17 cellular contexts compared by ENCODE assay signal in the genomic region with DNA sequence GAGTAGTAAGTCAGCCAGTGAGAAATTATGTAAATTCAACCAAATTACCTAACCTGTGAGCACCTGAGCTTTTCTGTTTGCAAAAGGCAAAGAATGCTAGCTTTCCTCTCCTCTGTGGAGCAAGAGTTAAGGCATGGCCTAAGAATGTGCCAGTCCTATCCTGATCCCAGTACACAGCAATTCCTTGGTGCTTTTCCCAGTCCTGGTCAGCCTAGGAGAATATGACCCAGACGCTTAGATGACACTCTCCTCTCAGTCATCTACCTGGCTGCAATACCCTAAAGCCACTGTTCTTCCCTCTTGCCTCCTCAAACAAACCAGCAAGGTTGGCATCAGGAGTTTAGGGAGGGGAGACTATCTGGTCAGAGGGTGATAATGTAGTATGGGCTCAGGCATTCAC. TPM values are rescaled to one million over a fixed set of nuclear protein-coding genes. Genes with fewer than 3 reads are reported as not detected.
DNase-seq lines count a peak whose midpoint lies in the region; ATAC-seq and TF ChIP-seq lines count a peak whose summit lies in the region.
"Had no signal": no experiment of that assay in that cellular context is flagged by ENCODE, and none has a peak within 500 bp of the region (broad histone marks: within the 10 kb centered on the region; RNA-seq: fewer than 3 reads in every experiment).

No MANE protein-coding gene starts in this region.

- H3K27me3 Mint-ChIP-seq in Caco-2 (ENCODE audit: insufficient read depth, unreplicated experiment) (no peaks in the 10 kb centered on the region), activated B cell treated with CpG ODN at 0.5 μM for 24 hours (no peaks in the 10 kb centered on the region)

- no peak overlapping the region for H2AFZ ChIP-seq in smooth muscle cell (ENCODE audit: low read depth)

- H3K9ac ChIP-seq in iPS-15b (ENCODE audit: low read depth, low read length): no peak overlapping the region
- H3K9ac ChIP-seq in smooth muscle cell (ENCODE audit: low read depth): peak overlapping the region; percentile 24

- BruUV-seq in Caco-2 (replicated peaks; lab: Mats Ljungman, UMichigan): no TSS peak

- no peaks in the 10 kb centered on the region; the same call in 1 of the 2 replicates for H3K36me3 ChIP-seq in Caco-2 (ENCODE audit: control insufficient read depth, insufficient read depth, low read length)
- H3K36me3 ChIP-seq in iPS-15b (ENCODE audit: control insufficient read depth, insufficient read depth, low read length): peaks cover 3% of the 10 kb centered on the region
- no peaks in the 10 kb centered on the region for H3K36me3 ChIP-seq in smooth muscle cell (ENCODE audit: low read depth)
- no peaks in the 10 kb centered on the region for H3K36me3 ChIP-seq in adrenal gland (replicated peaks in 1 of 2)

- H3K9me3 ChIP-seq in Caco-2 (no peaks in the 10 kb centered on the region), iPS-15b (ENCODE audit: control insufficient read depth, insufficient read depth, low read length) (no peaks in the 10 kb centered on the region), smooth muscle cell (replicated peaks; ENCODE audit: low read depth) (no peaks in the 10 kb centered on the region), adrenal gland (replicated peaks in 1 of 3) (no peaks in the 10 kb centered on the region)

- H3K27ac ChIP-seq in smooth muscle cell (ENCODE audit: low read depth) (peak overlapping the region; percentile 42), adrenal gland (no peak overlapping the region)

- TF ChIP-seq CTCF in Caco-2 (IDR thresholded peaks at IDR 0.05; ENCODE audit: insufficient read depth in 1 of 2, low read depth in 1 of 2, low read length in 1 of 2, severe bottlenecking in 1 of 2, unreplicated experiment in 1 of 2): no peak
- TF ChIP-seq CTCF in activated B cell treated with CpG ODN at 0.5 μM for 24 hours (IDR thresholded peaks at IDR 0.05): no peak
- TF ChIP-seq CTCF in smooth muscle cell (IDR thresholded peaks at IDR 0.05; ENCODE audit: borderline replicate concordance, insufficient read depth, poor library complexity, severe bottlenecking): no peak
- no peak for TF ChIP-seq CTCF in adrenal gland (IDR thresholded peaks at IDR 0.05)

- H3K27me3 ChIP-seq in Caco-2 (replicated peaks; ENCODE audit: control insufficient read depth, insufficient read depth, low read length) (no peaks in the 10 kb centered on the region), iPS-15b (ENCODE audit: control insufficient read depth, insufficient read depth, low read length) (no peaks in the 10 kb centered on the region), smooth muscle cell (ENCODE audit: low read depth) (no peaks in the 10 kb centered on the region), adrenal gland (no peaks in the 10 kb centered on the region)

- ATAC-seq in activated B cell treated with CpG ODN at 0.5 μM for 24 hours (ENCODE audit: low read depth): no peak
- no peak for ATAC-seq in GM18907 (IDR thresholded peaks at IDR 0.05; ENCODE audit: unreplicated experiment)
- no peak for ATAC-seq in HG02642 (IDR thresholded peaks at IDR 0.05; ENCODE audit: poor library complexity, unreplicated experiment)
- ATAC-seq: effector memory CD8-positive, alpha-beta T cell; naive thymus-derived CD8-positive, alpha-beta T cell had no signal

- H3K4me3 ChIP-seq in Caco-2 (ENCODE audit: low read depth, low read length) (no peak overlapping the region), iPS-15b (ENCODE audit: low read depth, low read length) (peak overlapping the region; percentile 28), smooth muscle cell (no peak overlapping the region), adrenal gland (no peak overlapping the region)

- peaks cover 21% of the 10 kb centered on the region for H3F3A ChIP-seq in smooth muscle cell (ENCODE audit: low read depth)

- H3K9me3 Mint-ChIP-seq in Caco-2 (ENCODE audit: unreplicated experiment) (no peaks in the 10 kb centered on the region), activated B cell treated with CpG ODN at 0.5 μM for 24 hours (no peaks in the 10 kb centered on the region)
- H3K9me3 Mint-ChIP-seq: effector memory CD8-positive, alpha-beta T cell; naive thymus-derived CD8-positive, alpha-beta T cell had no signal

- peaks cover 86% of the 10 kb centered on the region for H3K79me2 ChIP-seq in smooth muscle cell (ENCODE audit: low read depth)

- no peak for DNase-seq in Caco-2
- DNase-seq in activated B cell treated with CpG ODN at 0.5 μM for 24 hours: no peak
- DNase-seq in smooth muscle cell (lab: John Stamatoyannopoulos, UW; ENCODE audit: unreplicated experiment): no peak
- DNase-seq in activated CD4-positive, alpha-beta T cell treated with anti-CD3 and anti-CD28 coated beads for 1 hour: no peak
- no peak for DNase-seq in adrenal gland
- DNase-seq: activated CD8-positive, alpha-beta memory T cell treated with anti-CD3 and anti-CD28 coated beads, Interleukin-2, amount 50 U/mL, for 48 hours; activated naive CD4-positive, alpha-beta T cell treated with anti-CD3 and anti-CD28 coated beads, Interleukin-2, amount 50 U/mL, for 16 hours; effector memory CD8-positive, alpha-beta T cell; Kasumi-1; naive thymus-derived CD8-positive, alpha-beta T cell; NCI-H1436 treated with DMSO at 0.1 percent for 48 hours; NCI-H510A treated with DMSO at 0.1 percent for 48 hours; stimulated activated CD4-positive, alpha-beta T cell treated with anti-CD3 and anti-CD28 coated beads, Interleukin-4, amount 100 ng/mL, for 24 hours; T-helper 1 cell had no signal

- H4K20me1 ChIP-seq in smooth muscle cell (ENCODE audit: low read depth): peaks cover 76% of the 10 kb centered on the region

- peaks cover 76% of the 10 kb centered on the region for H3K36me3 Mint-ChIP-seq in Caco-2 (ENCODE audit: insufficient read depth, unreplicated experiment)
- peaks cover 13% of the 10 kb centered on the region for H3K36me3 Mint-ChIP-seq in activated B cell treated with CpG ODN at 0.5 μM for 24 hours (ENCODE audit: low read depth)

- no peak overlapping the region for H3K4me3 Mint-ChIP-seq in Caco-2 (ENCODE audit: unreplicated experiment)
- no peak overlapping the region for H3K4me3 Mint-ChIP-seq in activated B cell treated with CpG ODN at 0.5 μM for 24 hours
- H3K4me3 Mint-ChIP-seq: effector memory CD8-positive, alpha-beta T cell; naive thymus-derived CD8-positive, alpha-beta T cell had no signal

- H3K4me2 ChIP-seq in smooth muscle cell: peak overlapping the region; percentile 94

- H3K27ac Mint-ChIP-seq in Caco-2 (ENCODE audit: unreplicated experiment) (peak overlapping the region; percentile 3), activated B cell treated with CpG ODN at 0.5 μM for 24 hours (peak overlapping the region; percentile 41)
- H3K27ac Mint-ChIP-seq: naive thymus-derived CD8-positive, alpha-beta T cell had no signal

- CTCF ChIA-PET in Caco-2 (lab: Charles Lee): interaction anchor here (0.8 to 1.1 kb wide), 2 partner anchors 22 to 77 kb away, joined by 3 read pairs; no protein-coding TSS in a partner anchor
- CTCF ChIA-PET in activated B cell treated with CpG ODN at 0.5 μM for 24 hours (lab: Charles Lee): interaction anchor here (1.9 kb wide), 1 partner anchor 41 kb away, joined by 12 read pairs; no protein-coding TSS in a partner anchor

- 76% methylated on average over 1 of the region's 1 CpG for WGBS in smooth muscle cell (ENCODE audit: low lambda C conversion rate)
- 79 to 100% (median 84%) methylated on average over 1 of the region's 1 CpG for WGBS in adrenal gland, 4 donors

- intact Hi-C loops in Caco-2 (cut with micrococcal nuclease; ENCODE audit: unreplicated experiment): no loop called here
- intact Hi-C loops in activated B cell treated with CpG ODN at 0.5 μM for 24 hours (cut with micrococcal nuclease): no loop called here
- intact Hi-C loops in adrenal gland (cut with DNase I): no loop called here

- H3K4me1 ChIP-seq in Caco-2: peaks cover 75% of the 10 kb centered on the region
- peaks cover 35% of the 10 kb centered on the region for H3K4me1 ChIP-seq in iPS-15b (ENCODE audit: control insufficient read depth, insufficient read depth, low read length)
- H3K4me1 ChIP-seq in smooth muscle cell (ENCODE audit: low read depth): peaks cover 4% of the 10 kb centered on the region
- H3K4me1 ChIP-seq in adrenal gland (replicated peaks in 1 of 2): peaks cover 0 to 4% of the 10 kb centered on the region in 2 donors

- POLR2A ChIA-PET in Caco-2 (lab: Charles Lee): no interaction called here
- POLR2A ChIA-PET in activated B cell treated with CpG ODN at 0.5 μM for 24 hours (lab: Charles Lee): interaction anchor here (1.5 kb wide), 1 partner anchor 8 kb away, joined by 5 read pairs; no protein-coding TSS in a partner anchor

- H3K4me1 Mint-ChIP-seq in Caco-2 (ENCODE audit: low read depth, unreplicated experiment) (peaks cover 41% of the 10 kb centered on the region), activated B cell treated with CpG ODN at 0.5 μM for 24 hours (peaks cover 71% of the 10 kb centered on the region)

- no peak for TF ChIP-seq POLR2A in adrenal gland (IDR thresholded peaks at IDR 0.05)

RNA-seq across cellular contexts. Expression of a gene that starts 4.1 kb away (rescaled TPM):
- 417 and 506 TPM in 2 replicates for total RNA-seq in Caco-2 (2022)
- 141 and 149 TPM in 2 replicates for total RNA-seq in activated B cell treated with CpG ODN at 0.5 μM for 24 hours
- 72.4 and 102 TPM in 2 replicates for total RNA-seq in smooth muscle cell
- polyA plus RNA-seq in smooth muscle cell: 187 and 318 TPM in 2 replicates
- 10 to 100 TPM; 22.2 to 44.6 (median 28.6) TPM for total RNA-seq in adrenal gland
- polyA plus RNA-seq in adrenal gland: 10 to 100 TPM; 31.9 to 63.3 (median 32.6) TPM
